1 cellular context compared by ENCODE assay signal in genomic region chr2:26970244-26970927, GRCh38.
TF ChIP-seq lines count a peak whose summit lies in the region.

Gene MAPRE3 (plus strand): TSS chr2:26970637. CDS start chr2:27022219, 51,582 bp downstream.

TF ChIP-seq in GM12878, 131 proteins besides CTCF, POLR2A, EP300 and RAD21 (continued from another document):
- TF ChIP-seq NBN (IDR thresholded peaks at IDR 0.05): 0 out of 2 replicates have a peak, but pooled peaks have one; percentile 42
- no peak for TF ChIP-seq SRF (IDR thresholded peaks at IDR 0.05; ENCODE audit: low read depth in 2 of 2, low read length in 2 of 2)
